Comparison of ENCODE assay signal across 25 cellular contexts in genomic region chr20:7989379-7989778, GRCh38. TPM values are rescaled to one million over a fixed set of nuclear protein-coding genes. Genes with fewer than 3 reads are reported as not detected.
DNase-seq lines count a peak whose midpoint lies in the region; TF ChIP-seq lines count a peak whose summit lies in the region.
"Had no signal": no experiment of that assay in that cellular context is flagged by ENCODE, and none has a peak within 500 bp of the region (broad histone marks: within the 10 kb centered on the region; RNA-seq: fewer than 3 reads in every experiment).

No MANE protein-coding gene starts in this region.

- H3K4me3 ChIP-seq in Loucy (ENCODE audit: low read length, poor library complexity, severe bottlenecking): no peak overlapping the region
- H3K4me3 ChIP-seq in endodermal cell (ENCODE audit: low read length): no peak overlapping the region
- H3K4me3 ChIP-seq in mesenchymal stem cell (ENCODE audit: insufficient read depth in 1 of 2, low read depth in 1 of 2, low read length in 2 of 2): no peak overlapping the region
- H3K4me3 ChIP-seq in Caco-2 (ENCODE audit: low read depth, low read length): no peak overlapping the region
- H3K4me3 ChIP-seq: BLaER1 treated with 17β-estradiol and CSF1 and Interleukin-3, amounts not matched to agents 10 nM and 100 nM; K562; stomach; transverse colon had no signal

- H3K79me1 ChIP-seq in mesenchymal stem cell (replicated peaks; ENCODE audit: low read length, poor library complexity, severe bottlenecking): no peaks in the 10 kb centered on the region

- H4K91ac ChIP-seq in mesenchymal stem cell (ENCODE audit: low read length): no peak overlapping the region

- H3K27me3 ChIP-seq in Loucy (ENCODE audit: insufficient read depth, low read length, poor library complexity, severe bottlenecking): no peaks in the 10 kb centered on the region
- H3K27me3 ChIP-seq in endodermal cell (ENCODE audit: control insufficient read depth, insufficient read depth, low read length, poor library complexity, severe bottlenecking): no peaks in the 10 kb centered on the region
- no peaks in the 10 kb centered on the region for H3K27me3 ChIP-seq in mesenchymal stem cell (ENCODE audit: control insufficient read depth in 1 of 2, insufficient read depth in 1 of 2, low read length in 2 of 2)
- no peaks in the 10 kb centered on the region for H3K27me3 ChIP-seq in Caco-2 (replicated peaks; ENCODE audit: control insufficient read depth, insufficient read depth, low read length)
- H3K27me3 ChIP-seq: BLaER1 treated with 17β-estradiol and CSF1 and Interleukin-3, amounts not matched to agents 10 nM and 100 nM; stomach; transverse colon had no signal

- H3K36me3 ChIP-seq in Loucy (ENCODE audit: insufficient read depth, low read length) (peaks cover 52% of the 10 kb centered on the region), endodermal cell (ENCODE audit: control insufficient read depth, insufficient read depth, low read length) (peaks cover 2% of the 10 kb centered on the region), mesenchymal stem cell (ENCODE audit: control insufficient read depth in 1 of 2, insufficient read depth in 2 of 2, low read depth in 1 of 2, low read length in 2 of 2) (peaks cover 0 to 53% of the 10 kb centered on the region in 2 experiments), Caco-2 (ENCODE audit: control insufficient read depth, insufficient read depth, low read length) (no peaks in the 10 kb centered on the region)

- H3K18ac ChIP-seq in mesenchymal stem cell (ENCODE audit: low read depth in 1 of 2, low read length in 2 of 2): no peak overlapping the region

- 83% methylated on average over 1 of the region's 1 CpG; no CpG with 5 or more reads in 1 of the 2 experiments for WGBS in endodermal cell (ENCODE audit: insufficient coverage in 1 of 2, insufficient read length in 1 of 2), 2 experiments
- WGBS in mesenchymal stem cell: 100% methylated on average over 1 of the region's 1 CpG

- no peak overlapping the region for H3K23ac ChIP-seq in mesenchymal stem cell (ENCODE audit: low read length in 2 of 2)

- intact Hi-C loops in Caco-2 (cut with micrococcal nuclease; ENCODE audit: unreplicated experiment): loop anchor here (1.0 kb wide), 1 partner anchor 53 kb away; no protein-coding TSS in a partner anchor

- no peak overlapping the region for H3K27ac Mint-ChIP-seq in endodermal cell
- no peak overlapping the region for H3K27ac Mint-ChIP-seq in Caco-2 (ENCODE audit: unreplicated experiment)
- H3K27ac Mint-ChIP-seq: activated CD4-positive, alpha-beta T cell treated with anti-CD3 and anti-CD28 coated beads, Interleukin-2, amount 10 ng/mL, durations not matched to agents 24 days and 14 days; activated naive CD8-positive, alpha-beta T cell; activated T-helper 17 cell treated with anti-CD3 and anti-CD28 coated beads, Interleukin-2, amount 50 U/mL, for 72 hours had no signal

- H3K4me3 Mint-ChIP-seq in endodermal cell (no peak overlapping the region), Caco-2 (ENCODE audit: unreplicated experiment) (no peak overlapping the region)
- H3K4me3 Mint-ChIP-seq: activated CD4-positive, alpha-beta T cell treated with anti-CD3 and anti-CD28 coated beads, Interleukin-2, amount 10 ng/mL, durations not matched to agents 24 days and 14 days; activated naive CD8-positive, alpha-beta T cell; activated T-helper 17 cell treated with anti-CD3 and anti-CD28 coated beads, Interleukin-2, amount 50 U/mL, for 72 hours had no signal

- no peak overlapping the region for H4K8ac ChIP-seq in mesenchymal stem cell (ENCODE audit: low read length)

- H3K36me3 Mint-ChIP-seq in endodermal cell (ENCODE audit: low read depth) (peaks cover 9% of the 10 kb centered on the region), Caco-2 (ENCODE audit: insufficient read depth, unreplicated experiment) (no peaks in the 10 kb centered on the region)

- H3K27ac ChIP-seq in endodermal cell (ENCODE audit: low read depth, low read length) (no peak overlapping the region), mesenchymal stem cell (ENCODE audit: low read length, poor library complexity, severe bottlenecking) (no peak overlapping the region)
- H3K27ac ChIP-seq: BLaER1 treated with 17β-estradiol and CSF1 and Interleukin-3, amounts not matched to agents 10 nM and 100 nM; stomach; transverse colon had no signal

- TF ChIP-seq CTCF in Loucy (conservative IDR thresholded peaks at IDR 0.05; ENCODE audit: low read length) (0 out of 2 replicates have a peak, but pooled peaks have one; percentile 22), endodermal cell (conservative IDR thresholded peaks at IDR 0.05) (peak; percentile 55), Caco-2 (IDR thresholded peaks at IDR 0.05; ENCODE audit: insufficient read depth in 1 of 2, low read depth in 1 of 2, low read length in 1 of 2, severe bottlenecking in 1 of 2, unreplicated experiment in 1 of 2) (peak in 1 of 2 experiments; percentile 12)

- H2BK120ac ChIP-seq in mesenchymal stem cell (ENCODE audit: low read depth, low read length): no peak overlapping the region

- H3K79me2 ChIP-seq in Loucy (ENCODE audit: insufficient read depth, low read length): no peaks in the 10 kb centered on the region

- CTCF ChIA-PET in Caco-2 (lab: Charles Lee): interaction anchor here (1.0 to 1.4 kb wide), 2 partner anchors 9 to 53 kb away, joined by 7 to 8 read pairs; no protein-coding TSS in a partner anchor

- H2AK5ac ChIP-seq in mesenchymal stem cell (ENCODE audit: low read length, severe bottlenecking): no peak overlapping the region

- H2BK5ac ChIP-seq in mesenchymal stem cell (ENCODE audit: low read depth, low read length, poor library complexity, severe bottlenecking): no peak overlapping the region

- H3K9me3 Mint-ChIP-seq in endodermal cell: peaks cover 6% of the 10 kb centered on the region
- H3K9me3 Mint-ChIP-seq in Caco-2 (ENCODE audit: unreplicated experiment): no peaks in the 10 kb centered on the region

- H3K4me2 ChIP-seq in Loucy (ENCODE audit: low read depth, low read length, poor library complexity, severe bottlenecking): no peak overlapping the region
- H3K4me2 ChIP-seq in mesenchymal stem cell (ENCODE audit: low read length, poor library complexity, severe bottlenecking): no peak overlapping the region
- H3K4me2 ChIP-seq: BLaER1 treated with 17β-estradiol and CSF1 and Interleukin-3, amounts not matched to agents 10 nM and 100 nM had no signal

- H3K27me3 Mint-ChIP-seq in endodermal cell (ENCODE audit: insufficient read depth) (no peaks in the 10 kb centered on the region), Caco-2 (ENCODE audit: insufficient read depth, unreplicated experiment) (no peaks in the 10 kb centered on the region)
- H3K27me3 Mint-ChIP-seq: activated CD4-positive, alpha-beta T cell treated with anti-CD3 and anti-CD28 coated beads, Interleukin-2, amount 10 ng/mL, durations not matched to agents 24 days and 14 days; activated naive CD8-positive, alpha-beta T cell; activated T-helper 17 cell treated with anti-CD3 and anti-CD28 coated beads, Interleukin-2, amount 50 U/mL, for 72 hours had no signal

- H2BK15ac ChIP-seq in mesenchymal stem cell (ENCODE audit: low read depth, poor library complexity, severe bottlenecking): no peak overlapping the region

- no peak overlapping the region for H3K4ac ChIP-seq in mesenchymal stem cell (ENCODE audit: low read depth in 1 of 2, low read length in 2 of 2)

- H4K20me1 ChIP-seq in Loucy (ENCODE audit: insufficient read depth, low read length, poor library complexity, severe bottlenecking): no peaks in the 10 kb centered on the region

- H3F3A ChIP-seq in Loucy (ENCODE audit: low read depth): no peaks in the 10 kb centered on the region

- H2BK12ac ChIP-seq in mesenchymal stem cell (ENCODE audit: low read length in 2 of 2): no peak overlapping the region

- H3K4me1 Mint-ChIP-seq in endodermal cell (peaks cover 15% of the 10 kb centered on the region), Caco-2 (ENCODE audit: low read depth, unreplicated experiment) (no peaks in the 10 kb centered on the region)
- H3K4me1 Mint-ChIP-seq: activated CD4-positive, alpha-beta T cell treated with anti-CD3 and anti-CD28 coated beads, Interleukin-2, amount 10 ng/mL, durations not matched to agents 24 days and 14 days; activated T-helper 17 cell treated with anti-CD3 and anti-CD28 coated beads, Interleukin-2, amount 50 U/mL, for 72 hours had no signal

- no peak overlapping the region for H3K9ac ChIP-seq in Loucy (ENCODE audit: low read depth, low read length, poor library complexity, severe bottlenecking)
- H3K9ac ChIP-seq in endodermal cell (ENCODE audit: extremely low read depth, low read length, poor library complexity, severe bottlenecking): no peak overlapping the region
- no peak overlapping the region for H3K9ac ChIP-seq in mesenchymal stem cell (ENCODE audit: low read length)
- H3K9ac ChIP-seq: BLaER1 treated with 17β-estradiol and CSF1 and Interleukin-3, amounts not matched to agents 10 nM and 100 nM had no signal

- POLR2A ChIA-PET in Caco-2 (lab: Charles Lee): no interaction called here

- BruUV-seq in Caco-2 (replicated peaks; lab: Mats Ljungman, UMichigan): no TSS peak

- no peak overlapping the region for H3K14ac ChIP-seq in mesenchymal stem cell (ENCODE audit: low read length in 2 of 2)

- H3K9me3 ChIP-seq in Loucy (ENCODE audit: insufficient read depth, low read depth, low read length) (peaks cover 3% of the 10 kb centered on the region; the same call in 1 of the 2 replicates), endodermal cell (ENCODE audit: control insufficient read depth, low read length) (peaks cover 3% of the 10 kb centered on the region), mesenchymal stem cell (ENCODE audit: control insufficient read depth, low read length) (peaks cover 13% of the 10 kb centered on the region), Caco-2 (no peaks in the 10 kb centered on the region)
- H3K9me3 ChIP-seq: transverse colon had no signal

- H2AFZ ChIP-seq in Loucy (ENCODE audit: low read length): no peak overlapping the region
- H2AFZ ChIP-seq in mesenchymal stem cell (ENCODE audit: low read depth, low read length): no peak overlapping the region

- no peaks in the 10 kb centered on the region for H3K9me2 ChIP-seq in Loucy (replicated peaks; ENCODE audit: low read depth, low read length)

- peak; percentile 6 for DNase-seq in DMS 273 (lab: John Stamatoyannopoulos, UW; ENCODE audit: unreplicated experiment)
- no peak for DNase-seq in DMS 273 treated with DMSO at 0.1 percent for 48 hours (lab: John Stamatoyannopoulos, UW)
- no peak for DNase-seq in endodermal cell
- DNase-seq in mesenchymal stem cell: peak; percentile 3
- no peak for DNase-seq in ecto neural progenitor cell (ENCODE audit: low spot score)
- DNase-seq in NCI-H526 treated with DMSO at 0.1 percent for 48 hours (lab: John Stamatoyannopoulos, UW): no peak
- no peak for DNase-seq in Caco-2
- DNase-seq: activated CD4-positive, alpha-beta T cell treated with anti-CD3 and anti-CD28 coated beads, Interleukin-2, amount 10 ng/mL, durations not matched to agents 24 days and 14 days; hippocampal formation; kidney; NCI-H1048; NCI-H2029 treated with DMSO at 0.1 percent for 48 hours; nucleus accumbens; stomach; transverse colon had no signal

- no peaks in the 10 kb centered on the region for H3K4me1 ChIP-seq in Loucy (ENCODE audit: insufficient read depth, low read length, poor library complexity, severe bottlenecking)
- no peaks in the 10 kb centered on the region for H3K4me1 ChIP-seq in endodermal cell (ENCODE audit: control insufficient read depth, insufficient read depth, low read length)
- no peaks in the 10 kb centered on the region for H3K4me1 ChIP-seq in mesenchymal stem cell (ENCODE audit: control insufficient read depth, insufficient read depth, low read depth, low read length)
- H3K4me1 ChIP-seq in Caco-2: no peaks in the 10 kb centered on the region
- H3K4me1 ChIP-seq: BLaER1 treated with 17β-estradiol and CSF1 and Interleukin-3, amounts not matched to agents 10 nM and 100 nM; stomach; transverse colon had no signal

RNA-seq across cellular contexts. Expression of gene TMX4, which starts 30.2 kb away (rescaled TPM):
- total RNA-seq in endodermal cell (10 to 100 TPM; 19.1 to 21.2 TPM), Caco-2 (2022) (13.6 and 17.0 TPM in 2 replicates)
- polyA plus RNA-seq in endodermal cell (2013, experiment 1 of 2): 13.3 TPM
- polyA plus RNA-seq in endodermal cell (2013, experiment 2 of 2): 14.2 TPM
- polyA plus RNA-seq in mesenchymal stem cell (2013, experiment 1 of 2): 28.8 TPM
- polyA plus RNA-seq in mesenchymal stem cell (2013, experiment 2 of 2): 29.2 TPM

RNA-seq across cellular contexts. Expression of gene HAO1, which starts 49.1 kb away (rescaled TPM):
- total RNA-seq in endodermal cell: not detected
- not detected for polyA plus RNA-seq in endodermal cell (2013, experiment 1 of 2)
- polyA plus RNA-seq in endodermal cell (2013, experiment 2 of 2): not detected
- not detected for polyA plus RNA-seq in mesenchymal stem cell (2013, experiment 1 of 2)
- not detected for polyA plus RNA-seq in mesenchymal stem cell (2013, experiment 2 of 2)
- total RNA-seq in Caco-2 (2022): not detected in 2 replicates
- total RNA-seq: A172; activated CD4-positive, alpha-beta T cell treated with anti-CD3 and anti-CD28 coated beads, Interleukin-2, amount 10 ng/mL, durations not matched to agents 24 days and 14 days; activated T-helper 17 cell treated with anti-CD3 and anti-CD28 coated beads, Interleukin-2, amount 50 U/mL, for 72 hours; fibroblast of villous mesenchyme; K562; kidney; myocyte; NCI-H460; Right ventricle myocardium inferior; stomach; transverse colon had no signal
- polyA plus RNA-seq: K562, stomach had no signal

Comparison
In these comparisons a context has a peak if more than half of its experiments do, and no peak if none do; other contexts are left out.
1. DNase-seq: peak in DMS 273 (single experiment) and mesenchymal stem cell (single experiment); none in DMS 273 treated with DMSO at 0.1 percent for 48 hours (single experiment), endodermal cell (single experiment), ecto neural progenitor cell (single experiment), NCI-H526 treated with DMSO at 0.1 percent for 48 hours (single experiment) and Caco-2 (0 of 2).